Comparison of ENCODE assay signal across 8 cellular contexts in the genomic region with DNA sequence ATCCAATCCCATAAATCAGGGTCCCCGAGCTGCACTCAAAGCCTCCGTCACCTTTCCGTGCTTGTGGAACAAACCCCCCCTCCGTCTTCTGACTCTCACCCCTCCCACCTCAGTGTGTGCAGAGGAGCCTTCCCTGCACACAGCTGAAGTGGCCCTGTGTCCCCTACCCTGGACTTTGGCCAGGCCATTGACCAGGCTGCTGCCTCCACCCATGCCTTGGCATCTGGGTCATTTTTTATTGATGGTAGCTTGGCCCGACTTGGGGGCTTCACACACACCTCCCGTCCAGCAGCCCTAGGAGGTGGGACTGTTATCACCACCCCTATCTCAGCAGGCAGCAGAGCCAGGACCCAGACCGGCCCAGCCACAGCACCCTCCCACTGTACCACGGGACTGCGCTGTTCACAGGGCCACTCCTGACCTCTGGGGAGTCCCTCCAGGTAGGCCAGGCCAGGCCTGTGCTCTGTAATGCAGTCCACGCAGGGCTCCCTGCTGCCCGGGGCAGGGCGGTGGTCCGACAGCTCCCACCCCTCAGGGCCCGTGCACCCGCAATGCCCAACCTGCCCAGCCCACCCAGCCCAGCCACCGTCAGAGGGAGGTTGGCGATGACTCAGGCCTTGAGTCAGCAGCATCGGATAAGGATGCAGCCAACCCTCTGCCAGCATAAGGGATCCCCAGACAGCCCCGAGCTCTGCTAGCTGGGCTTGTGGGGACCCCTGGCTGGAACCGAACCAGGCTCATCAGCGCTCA. TPM values are rescaled to one million over a fixed set of nuclear protein-coding genes. Genes with fewer than 3 reads are reported as not detected.
DNase-seq lines count a peak whose midpoint lies in the region; TF ChIP-seq lines count a peak whose summit lies in the region.

No MANE protein-coding gene starts in this region.

- H3K9me3 ChIP-seq in subcutaneous abdominal adipose tissue (ENCODE audit: control insufficient read depth in 5 of 5, low read length in 5 of 5): no peaks in the 10 kb centered on the region
- H3K9me3 ChIP-seq in testis: no peaks in the 10 kb centered on the region

- peak overlapping the region in 2 of 5 donors; percentile 43 to 56 for H3K9ac ChIP-seq in subcutaneous abdominal adipose tissue (ENCODE audit: low read length in 5 of 5)

- intact Hi-C loops in testis (cut with DNase I; ENCODE audit: low total_unique reads): no loop called here

- DNase-seq in HT1080 (ENCODE audit: low read depth): peak; percentile 88
- DNase-seq in amniotic stem cell (lab: John Stamatoyannopoulos, UW): peak; percentile 43
- DNase-seq in islet precursor cell: peak; percentile 86
- DNase-seq in testis: no peak
- DNase-seq in DMS114 treated with DMSO at 0.1 percent for 48 hours (lab: John Stamatoyannopoulos, UW; ENCODE audit: unreplicated experiment): no peak
- no peak for DNase-seq in NCI-H774 (lab: John Stamatoyannopoulos, UW)
- no peak for DNase-seq in DMS153 (lab: John Stamatoyannopoulos, UW)

- no peaks in the 10 kb centered on the region for H3K27me3 ChIP-seq in subcutaneous abdominal adipose tissue (ENCODE audit: control insufficient read depth in 5 of 5, insufficient read depth in 4 of 5, low read length in 5 of 5)
- no peaks in the 10 kb centered on the region for H3K27me3 ChIP-seq in testis

- no peaks in the 10 kb centered on the region for H3K36me3 ChIP-seq in subcutaneous abdominal adipose tissue (ENCODE audit: control insufficient read depth in 5 of 5, insufficient read depth in 5 of 5, low read length in 5 of 5)
- H3K36me3 ChIP-seq in testis (ENCODE audit: low read depth, missing control alignments): no peaks in the 10 kb centered on the region

- peaks cover 13 to 62% (median 57%) of the 10 kb centered on the region in 5 donors for H3K4me1 ChIP-seq in subcutaneous abdominal adipose tissue (ENCODE audit: control insufficient read depth in 5 of 5, insufficient read depth in 5 of 5, low read length in 5 of 5)
- peaks cover 45% of the 10 kb centered on the region for H3K4me1 ChIP-seq in testis

- H3K4me3 ChIP-seq in subcutaneous abdominal adipose tissue (ENCODE audit: low read depth in 1 of 5, low read length in 5 of 5) (no peak overlapping the region), testis (no peak overlapping the region)

- H3K27ac ChIP-seq in subcutaneous abdominal adipose tissue (ENCODE audit: low read depth, low read length) (peak overlapping the region; percentile 92), testis (peak overlapping the region in 1 of 2 donors; percentile 71)

- WGBS in testis, 2 donors: 84 to 97% methylated on average over 6 to 21 of the region's 21 CpGs

- no peak for TF ChIP-seq CTCF in testis (IDR thresholded peaks at IDR 0.05)

- no peak for TF ChIP-seq POLR2A in testis (IDR thresholded peaks at IDR 0.05)

RNA-seq across cellular contexts. Expression of a gene that starts 9.2 kb away (rescaled TPM):
- 57.7 and 80.0 TPM in 2 replicates for total RNA-seq in HT1080 (2014; rRNA removed; shearing (Covaris generic))
- polyA plus RNA-seq in HT1080 (2015; cell fraction: cytosol; rRNA removed): 36.7 and 39.1 TPM in 2 replicates
- polyA plus RNA-seq in HT1080 (2015; cell fraction: nucleus; rRNA removed): 100 and 119 TPM in 2 replicates
- 100 to 1,000 TPM; 244 to 328 TPM for total RNA-seq in testis
- 50.5 TPM for polyA plus RNA-seq in testis (ENCODE audit: insufficient read depth, low read depth, low replicate concordance)

RNA-seq across cellular contexts. Expression of a gene that starts 43.8 kb away (rescaled TPM):
- total RNA-seq in HT1080 (2014; rRNA removed; shearing (Covaris generic)): 2.1 and 2.8 TPM in 2 replicates
- 0.38 and 0.51 TPM in 2 replicates for polyA plus RNA-seq in HT1080 (2015; cell fraction: cytosol; rRNA removed)
- polyA plus RNA-seq in HT1080 (2015; cell fraction: nucleus; rRNA removed): 3.2 and 6.2 TPM in 2 replicates
- 10 to 100 TPM; 48.7 to 79.4 TPM for total RNA-seq in testis
- polyA plus RNA-seq in testis (ENCODE audit: insufficient read depth, low read depth, low replicate concordance): 79.6 TPM

Comparison
In these comparisons a context has a peak if more than half of its experiments do, and no peak if none do; other contexts are left out.
1. DNase-seq: peak in HT1080 (single experiment), amniotic stem cell (single experiment) and islet precursor cell (single experiment); none in testis (single experiment), DMS114 treated with DMSO at 0.1 percent for 48 hours (single experiment), NCI-H774 (single experiment) and DMS153 (single experiment).
2. RNA of a gene that starts 43.8 kb away (total RNA-seq): 48.7 to 79.4 TPM in testis; 2.1 to 2.8 TPM in HT1080; every median in the first group is over 10 times any median in the second.